ENCODE assay signal across 9 cellular contexts in the genomic region with DNA sequence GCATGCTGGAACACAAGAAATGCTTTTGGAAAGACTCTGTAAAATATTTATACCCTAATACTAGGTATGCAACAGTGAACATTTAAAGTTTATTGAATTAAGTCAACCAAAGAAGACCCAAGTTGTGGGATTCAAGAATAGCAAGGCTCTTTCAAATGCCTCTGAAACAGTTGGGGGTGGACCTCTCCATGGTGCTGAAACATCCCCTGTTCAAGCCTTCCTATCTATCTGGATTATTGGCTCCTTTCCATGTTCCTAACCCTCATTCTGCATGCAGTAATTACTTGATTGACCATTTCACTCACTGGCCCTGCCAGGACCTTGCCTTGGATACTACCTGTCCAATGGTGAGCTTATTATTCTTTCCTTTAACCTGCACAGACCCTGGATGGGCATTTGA.
A peak's percentile ranks its signal among the peaks of the same experiment; 100 is the strongest.
DNase-seq lines count a peak whose midpoint lies in the region; ATAC-seq, FAIRE-seq and TF ChIP-seq lines count a peak whose summit lies in the region.
"Had no signal": no experiment of that assay in that cellular context is flagged by ENCODE, and none has a peak within 500 bp of the region (broad histone marks: within the 10 kb centered on the region; RNA-seq: fewer than 3 reads in every experiment).

No MANE protein-coding gene starts in this region.

- TF ChIP-seq CTCF in PC-3 (conservative IDR thresholded peaks at IDR 0.05; ENCODE audit: low read depth, low read length) (no peak), endothelial cell of umbilical vein (IDR thresholded peaks at IDR 0.05; ENCODE audit: extremely low read depth in 1 of 2, insufficient read depth in 1 of 2, low read depth in 1 of 2, low read length in 2 of 2) (no peak), chondrocyte (IDR thresholded peaks at IDR 0.05) (no peak)

- TF ChIP-seq POLR2A in endothelial cell of umbilical vein (IDR thresholded peaks at IDR 0.05; ENCODE audit: low read depth, low read length): no peak

- H3K9me3 ChIP-seq in PC-3 (ENCODE audit: low read length) (peaks cover 11% of the 10 kb centered on the region; the same call in 1 of the 2 replicates), endothelial cell of umbilical vein (replicated peaks; ENCODE audit: control insufficient read depth, insufficient read depth, low read length) (no peaks in the 10 kb centered on the region), small intestine (ENCODE audit: control insufficient read depth, low read depth) (no peaks in the 10 kb centered on the region)
- H3K9me3 ChIP-seq: BLaER1 had no signal

- H3K79me2 ChIP-seq in PC-3 (ENCODE audit: low read length) (no peaks in the 10 kb centered on the region), endothelial cell of umbilical vein (ENCODE audit: control insufficient read depth, insufficient read depth, low read length) (no peaks in the 10 kb centered on the region)

- H4K20me1 ChIP-seq in PC-3 (ENCODE audit: low read length): no peaks in the 10 kb centered on the region
- no peaks in the 10 kb centered on the region for H4K20me1 ChIP-seq in endothelial cell of umbilical vein (replicated peaks; ENCODE audit: control insufficient read depth, extremely low read depth, insufficient read depth, low read length)
- H4K20me1 ChIP-seq: BLaER1 had no signal

- no peaks in the 10 kb centered on the region for H3K4me1 Mint-ChIP-seq in activated CD4-positive, alpha-beta T cell treated with anti-CD3 and anti-CD28 coated beads, Interleukin-2, amount 10 ng/mL, durations not matched to agents 7 days and 5 days
- no peaks in the 10 kb centered on the region for H3K4me1 Mint-ChIP-seq in chondrocyte (ENCODE audit: low read depth)

- ATAC-seq in PC-3 (no peak), GM19023 (IDR thresholded peaks at IDR 0.05; ENCODE audit: unreplicated experiment) (no peak)

- H3K36me3 Mint-ChIP-seq in activated CD4-positive, alpha-beta T cell treated with anti-CD3 and anti-CD28 coated beads, Interleukin-2, amount 10 ng/mL, durations not matched to agents 7 days and 5 days (ENCODE audit: low read depth): no peaks in the 10 kb centered on the region
- no peaks in the 10 kb centered on the region for H3K36me3 Mint-ChIP-seq in chondrocyte (ENCODE audit: low read depth)

- H3K9me1 ChIP-seq in endothelial cell of umbilical vein (replicated peaks; ENCODE audit: control insufficient read depth, extremely low read depth, insufficient read depth, low read length): no peaks in the 10 kb centered on the region

- H3K9me2 ChIP-seq in PC-3 (replicated peaks; ENCODE audit: low read length): no peaks in the 10 kb centered on the region

- no peak overlapping the region for H3K4me3 ChIP-seq in PC-3 (ENCODE audit: low read length)
- no peak overlapping the region for H3K4me3 ChIP-seq in endothelial cell of umbilical vein (replicated peaks in 1 of 3; ENCODE audit: insufficient read depth in 1 of 3, low read depth in 1 of 3, low read length in 3 of 3)
- no peak overlapping the region for H3K4me3 ChIP-seq in small intestine (ENCODE audit: low read depth in 1 of 2, low read length in 2 of 2)
- H3K4me3 ChIP-seq: BLaER1 had no signal

- no peak overlapping the region for H3K9ac ChIP-seq in PC-3 (ENCODE audit: low read length)
- no peak overlapping the region for H3K9ac ChIP-seq in endothelial cell of umbilical vein (replicated peaks; ENCODE audit: extremely low read depth, insufficient read depth, low read length)
- H3K9ac ChIP-seq: BLaER1 had no signal

- H3K36me3 ChIP-seq in PC-3 (ENCODE audit: low read depth, low read length): no peaks in the 10 kb centered on the region
- H3K36me3 ChIP-seq in endothelial cell of umbilical vein (ENCODE audit: control insufficient read depth in 2 of 2, extremely low read depth in 1 of 2, insufficient read depth in 2 of 2, low read length in 2 of 2): no peaks in the 10 kb centered on the region
- no peaks in the 10 kb centered on the region for H3K36me3 ChIP-seq in small intestine (ENCODE audit: control insufficient read depth in 2 of 2, insufficient read depth in 2 of 2, low read length in 2 of 2)
- H3K36me3 ChIP-seq: BLaER1 had no signal

- DNase-seq in activated CD4-positive, alpha-beta T cell treated with anti-CD3 and anti-CD28 coated beads, Interleukin-2, amount 10 ng/mL, durations not matched to agents 7 days and 5 days: peak; percentile 49
- no peak for DNase-seq in activated CD4-positive, alpha-beta T cell treated with anti-CD3 and anti-CD28 coated beads, Interleukin-2, amount 50 U/mL, for 4 hours
- DNase-seq in PC-3 (peak; percentile 26), endothelial cell of umbilical vein (ENCODE audit: low read depth, low spot score) (peak; percentile 8), small intestine (peak; percentile 25), NCI-H2029 treated with DMSO at 0.1 percent for 48 hours (lab: John Stamatoyannopoulos, UW) (no peak), chondrocyte (ENCODE audit: low spot score) (no peak)

- H3K27me3 Mint-ChIP-seq in activated CD4-positive, alpha-beta T cell treated with anti-CD3 and anti-CD28 coated beads, Interleukin-2, amount 10 ng/mL, durations not matched to agents 7 days and 5 days: no peaks in the 10 kb centered on the region
- H3K27me3 Mint-ChIP-seq in chondrocyte (ENCODE audit: low read depth): no peaks in the 10 kb centered on the region

- POLR2A ChIA-PET in activated CD4-positive, alpha-beta T cell treated with anti-CD3 and anti-CD28 coated beads, Interleukin-2, amount 10 ng/mL, durations not matched to agents 7 days and 5 days (lab: Charles Lee): no interaction called here
- POLR2A ChIA-PET in PC-3 (lab: Charles Lee; ENCODE audit: unreplicated experiment): no interaction called here
- POLR2A ChIA-PET in endothelial cell of umbilical vein (lab: Charles Lee): no interaction called here

- H3K27me3 ChIP-seq in PC-3 (ENCODE audit: low read length) (no peaks in the 10 kb centered on the region), endothelial cell of umbilical vein (ENCODE audit: control insufficient read depth in 2 of 2, insufficient read depth in 2 of 2, low read length in 2 of 2) (no peaks in the 10 kb centered on the region), small intestine (ENCODE audit: control insufficient read depth in 2 of 2, insufficient read depth in 2 of 2, low read length in 2 of 2) (no peaks in the 10 kb centered on the region)
- H3K27me3 ChIP-seq: BLaER1 had no signal

- dilution Hi-C loops in endothelial cell of umbilical vein (cut with MboI; ENCODE audit: extremely low pct_ligation_motif_present, low sequenced_read_pairs): no loop called here

- no peak overlapping the region for H3K4me3 Mint-ChIP-seq in activated CD4-positive, alpha-beta T cell treated with anti-CD3 and anti-CD28 coated beads, Interleukin-2, amount 10 ng/mL, durations not matched to agents 7 days and 5 days
- H3K4me3 Mint-ChIP-seq in chondrocyte (ENCODE audit: unreplicated experiment): no peak overlapping the region

- no peak overlapping the region for H3K27ac Mint-ChIP-seq in activated CD4-positive, alpha-beta T cell treated with anti-CD3 and anti-CD28 coated beads, Interleukin-2, amount 10 ng/mL, durations not matched to agents 7 days and 5 days
- H3K27ac Mint-ChIP-seq in chondrocyte (ENCODE audit: unreplicated experiment): no peak overlapping the region

- H3K27ac ChIP-seq in PC-3 (ENCODE audit: low read length): no peak overlapping the region
- H3K27ac ChIP-seq in endothelial cell of umbilical vein (ENCODE audit: insufficient read depth, low read depth, low read length): no peak overlapping the region
- no peak overlapping the region for H3K27ac ChIP-seq in small intestine (ENCODE audit: low read depth in 1 of 2, low read length in 1 of 2)
- H3K27ac ChIP-seq: BLaER1 had no signal

- CTCF ChIA-PET in activated CD4-positive, alpha-beta T cell treated with anti-CD3 and anti-CD28 coated beads, Interleukin-2, amount 10 ng/mL, durations not matched to agents 7 days and 5 days (lab: Charles Lee): no interaction called here
- CTCF ChIA-PET in PC-3 (lab: Charles Lee) (no interaction called here), endothelial cell of umbilical vein (lab: Charles Lee) (no interaction called here)

- BruUV-seq in PC-3 (replicated peaks; lab: Mats Ljungman, UMichigan): no TSS peak
- BruUV-seq in endothelial cell of umbilical vein (replicated peaks; lab: Mats Ljungman, UMichigan): no TSS peak

- no peaks in the 10 kb centered on the region for H3K9me3 Mint-ChIP-seq in activated CD4-positive, alpha-beta T cell treated with anti-CD3 and anti-CD28 coated beads, Interleukin-2, amount 10 ng/mL, durations not matched to agents 7 days and 5 days
- no peaks in the 10 kb centered on the region for H3K9me3 Mint-ChIP-seq in chondrocyte (ENCODE audit: low read depth)

- H2AFZ ChIP-seq in PC-3 (ENCODE audit: low read length) (no peak overlapping the region), endothelial cell of umbilical vein (ENCODE audit: low read depth, low read length) (no peak overlapping the region)

- intact Hi-C loops in PC-3 (cut with micrococcal nuclease) (no loop called here), endothelial cell of umbilical vein (cut with micrococcal nuclease) (no loop called here)

- no peaks in the 10 kb centered on the region for H3F3A ChIP-seq in PC-3 (ENCODE audit: low read length, unreplicated experiment)

- FAIRE-seq in endothelial cell of umbilical vein (lab: Jason Lieb, UNC): peak; percentile 70
- no peak for FAIRE-seq in small intestine (lab: Jason Lieb, UNC)

- H3K4me1 ChIP-seq in PC-3 (ENCODE audit: insufficient read depth, low read length) (no peaks in the 10 kb centered on the region), endothelial cell of umbilical vein (ENCODE audit: control insufficient read depth, extremely low read depth, insufficient read depth, low read length) (no peaks in the 10 kb centered on the region), small intestine (ENCODE audit: control insufficient read depth in 2 of 2, insufficient read depth in 1 of 2, low read depth in 1 of 2, low read length in 1 of 2) (no peaks in the 10 kb centered on the region)
- H3K4me1 ChIP-seq: BLaER1 had no signal

- no peak overlapping the region for H3K4me2 ChIP-seq in PC-3 (ENCODE audit: low read length)
- no peak overlapping the region for H3K4me2 ChIP-seq in endothelial cell of umbilical vein (ENCODE audit: insufficient read depth, low read length)
- H3K4me2 ChIP-seq: BLaER1 had no signal

TF ChIP-seq in endothelial cell of umbilical vein, 7 proteins besides CTCF, POLR2A, EP300 and RAD21 (continues in another document):
- TF ChIP-seq GATA2 (IDR thresholded peaks at IDR 0.05; ENCODE audit: insufficient read depth, insufficient read length, low read depth, low read length) (no peak), JUN (IDR thresholded peaks at IDR 0.05; ENCODE audit: borderline replicate concordance, insufficient read depth, insufficient read length, low read depth) (no peak), FOS (IDR thresholded peaks at IDR 0.05; ENCODE audit: borderline replicate concordance, insufficient read depth, low read length) (no peak), EZH2 (IDR thresholded peaks at IDR 0.05; ENCODE audit: borderline replicate concordance, low read depth, low read length, severe bottlenecking) (no peak), MYC (IDR thresholded peaks at IDR 0.05; ENCODE audit: low read depth, low read length) (no peak)
- TF ChIP-seq, protein P1, sequence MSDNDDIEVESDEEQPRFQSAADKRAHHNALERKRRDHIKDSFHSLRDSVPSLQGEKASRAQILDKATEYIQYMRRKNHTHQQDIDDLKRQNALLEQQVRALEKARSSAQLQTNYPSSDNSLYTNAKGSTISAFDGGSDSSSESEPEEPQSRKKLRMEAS (IDR thresholded peaks at IDR 0.05; ENCODE audit: insufficient read depth, insufficient read length): no peak

Comparison
In these comparisons a context has a peak if more than half of its experiments do, and no peak if none do; other contexts are left out.
1. DNase-seq: peak in activated CD4-positive, alpha-beta T cell treated with anti-CD3 and anti-CD28 coated beads, Interleukin-2, amount 10 ng/mL, durations not matched to agents 7 days and 5 days (single experiment), PC-3 (single experiment), endothelial cell of umbilical vein (single experiment) and small intestine (single experiment); none in activated CD4-positive, alpha-beta T cell treated with anti-CD3 and anti-CD28 coated beads, Interleukin-2, amount 50 U/mL, for 4 hours (0 of 2), NCI-H2029 treated with DMSO at 0.1 percent for 48 hours (single experiment) and chondrocyte (single experiment).